ENCODE assay signal across 8 cellular contexts in genomic region chr18:11980555-11981382, GRCh38. TPM values are rescaled to one million over a fixed set of nuclear protein-coding genes. Genes with fewer than 3 reads are reported as not detected.
DNase-seq lines count a peak whose midpoint lies in the region; ATAC-seq and TF ChIP-seq lines count a peak whose summit lies in the region.

No MANE protein-coding gene starts in this region.

- intact Hi-C loops in left ventricle myocardium superior (cut with micrococcal nuclease) (no loop called here), prostate gland (cut with DNase I) (loop anchor here (2.0 kb wide), 2 partner anchors 32 to 72 kb away; partner anchors contain the start of gene MPPE1)

- H3K27me3 ChIP-seq in prostate gland (replicated peaks; ENCODE audit: insufficient read depth) = no peaks in the 10 kb centered on the region

- H3K4me1 Mint-ChIP-seq in T-helper 1 cell treated with Interleukin-12 subunit alpha and Interleukin-12 subunit beta and Interleukin-4 antibody, amounts not matched to agents 30 μg/mL and 1 μg/mL, for 36 hours (ENCODE audit: low read depth) = peaks cover 16% of the 10 kb centered on the region

- peak overlapping the region; percentile 57 for H3K27ac Mint-ChIP-seq in T-helper 1 cell treated with Interleukin-12 subunit alpha and Interleukin-12 subunit beta and Interleukin-4 antibody, amounts not matched to agents 30 μg/mL and 1 μg/mL, for 36 hours

- H3K27ac ChIP-seq in prostate gland (peak overlapping the region; percentile 90 to 95), urinary bladder (ENCODE audit: low read depth) (peak overlapping the region; percentile 91)

- H3K36me3 ChIP-seq in prostate gland (no peaks in the 10 kb centered on the region), urinary bladder (ENCODE audit: insufficient read depth) (no peaks in the 10 kb centered on the region)

- H3K27me3 Mint-ChIP-seq in T-helper 1 cell treated with Interleukin-12 subunit alpha and Interleukin-12 subunit beta and Interleukin-4 antibody, amounts not matched to agents 30 μg/mL and 1 μg/mL, for 36 hours (ENCODE audit: low read depth) = peaks cover 24% of the 10 kb centered on the region

- DNase-seq in GM13976 (ENCODE audit: low spot score) (peak; percentile 97), NCI-H1436 treated with DMSO at 0.1 percent for 48 hours (lab: John Stamatoyannopoulos, UW) (peak; percentile 77), amygdala (lab: John Stamatoyannopoulos, UW) (peak; percentile 38 to 99 (median 83)), left ventricle myocardium superior (peak; percentile 99), prostate gland (ENCODE audit: low spot score) (peak; percentile 99)

- H3K4me1 ChIP-seq in prostate gland (replicated peaks) (peaks cover 4% of the 10 kb centered on the region), urinary bladder (ENCODE audit: insufficient read depth) (no peaks in the 10 kb centered on the region)

- H3K9me3 Mint-ChIP-seq in T-helper 1 cell treated with Interleukin-12 subunit alpha and Interleukin-12 subunit beta and Interleukin-4 antibody, amounts not matched to agents 30 μg/mL and 1 μg/mL, for 36 hours = no peaks in the 10 kb centered on the region

- under 1% methylated on average over 52 of the region's 91 CpGs for WGBS in prostate gland
- under 1% methylated on average over 91 of the region's 91 CpGs for WGBS in urinary bladder

- peak; percentile 87 for ATAC-seq in HG02840 (IDR thresholded peaks at IDR 0.05; ENCODE audit: low FRiP score, unreplicated experiment)
- ATAC-seq in left ventricle myocardium superior = peak; percentile 91

- TF ChIP-seq CTCF in GM13976 (IDR thresholded peaks at IDR 0.05; ENCODE audit: borderline replicate concordance, control extremely low read depth, extremely low read depth, insufficient read depth, missing control alignments) (peak; percentile 25), prostate gland (IDR thresholded peaks at IDR 0.05) (peak in 1 of 4 experiments; percentile 20)

- H3K4me3 Mint-ChIP-seq in T-helper 1 cell treated with Interleukin-12 subunit alpha and Interleukin-12 subunit beta and Interleukin-4 antibody, amounts not matched to agents 30 μg/mL and 1 μg/mL, for 36 hours = peak overlapping the region; percentile 79

- no peaks in the 10 kb centered on the region for H3K9me3 ChIP-seq in prostate gland

- in situ Hi-C loops in GM13976 (cut with MboI; ENCODE audit: low sequenced_read_pairs, unreplicated experiment) = no loop called here

- peak overlapping the region; percentile 71 to 86 for H3K4me3 ChIP-seq in prostate gland
- peak overlapping the region; percentile 61 for H3K4me3 ChIP-seq in urinary bladder (ENCODE audit: low read depth, low read length)

- peak; percentile 81 for TF ChIP-seq POLR2A in prostate gland (IDR thresholded peaks at IDR 0.05)

- H3K36me3 Mint-ChIP-seq in T-helper 1 cell treated with Interleukin-12 subunit alpha and Interleukin-12 subunit beta and Interleukin-4 antibody, amounts not matched to agents 30 μg/mL and 1 μg/mL, for 36 hours (ENCODE audit: low read depth) = no peaks in the 10 kb centered on the region

RNA-seq across cellular contexts. Expression of gene IMPA2, which starts 0.5 kb away (rescaled TPM):
- total RNA-seq in left ventricle myocardium superior (73.3 TPM), prostate gland (10 to 100 TPM; 16.6 to 17.9 TPM), urinary bladder (38.2 TPM)
- polyA plus RNA-seq in urinary bladder = 111 TPM

Comparison
In these comparisons a context has a peak if more than half of its experiments do, and no peak if none do; other contexts are left out.
1. Peak in every context shown above with its lines: DNase-seq, ATAC-seq, H3K4me3 ChIP-seq and H3K27ac ChIP-seq.